2 cellular contexts compared by ENCODE assay signal in the genomic region with DNA sequence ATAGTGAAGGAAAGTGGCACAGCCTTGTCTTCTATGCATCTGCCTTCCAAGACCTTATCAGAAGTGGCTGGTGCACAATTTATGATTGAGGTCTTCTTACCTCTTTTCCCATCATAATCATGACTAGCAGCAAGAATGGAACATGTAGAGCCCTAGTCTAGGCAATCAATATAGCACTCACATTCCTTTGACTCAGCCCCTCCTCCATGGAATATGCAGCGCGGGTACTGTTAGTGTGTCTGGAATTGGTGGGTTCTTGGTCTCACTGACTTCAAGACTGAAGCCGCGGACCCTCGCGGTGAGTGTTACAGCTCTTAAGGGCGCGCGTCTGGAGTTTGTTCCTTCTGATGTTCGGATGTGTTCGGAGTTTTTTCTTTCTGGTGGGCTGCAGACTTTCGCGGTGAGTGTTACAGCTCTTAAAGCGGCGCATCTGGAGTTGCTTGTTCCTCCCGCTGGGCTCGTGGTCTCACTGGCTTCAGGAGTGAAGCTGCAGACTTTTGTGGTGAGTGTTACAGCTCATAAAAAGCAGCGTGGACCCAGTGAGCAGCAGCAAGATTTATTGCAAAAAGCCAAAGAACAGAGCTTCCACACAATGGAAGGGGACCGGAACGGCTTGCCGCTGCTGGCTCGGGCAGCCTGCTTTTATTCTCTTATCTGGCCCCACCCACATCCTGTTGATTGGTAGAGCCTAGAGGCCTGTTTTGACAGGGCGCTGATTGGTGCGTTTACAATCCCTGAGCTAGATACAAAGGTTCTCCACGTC.
TF ChIP-seq lines count a peak whose summit lies in the region.

No MANE protein-coding gene starts in this region.

TF ChIP-seq in K562, 482 proteins besides CTCF, POLR2A, EP300 and RAD21:
- peak; percentile 38 for TF ChIP-seq NFYB (IDR thresholded peaks at IDR 0.05; ENCODE audit: extremely low read depth, insufficient read length)
- TF ChIP-seq, protein P1, sequence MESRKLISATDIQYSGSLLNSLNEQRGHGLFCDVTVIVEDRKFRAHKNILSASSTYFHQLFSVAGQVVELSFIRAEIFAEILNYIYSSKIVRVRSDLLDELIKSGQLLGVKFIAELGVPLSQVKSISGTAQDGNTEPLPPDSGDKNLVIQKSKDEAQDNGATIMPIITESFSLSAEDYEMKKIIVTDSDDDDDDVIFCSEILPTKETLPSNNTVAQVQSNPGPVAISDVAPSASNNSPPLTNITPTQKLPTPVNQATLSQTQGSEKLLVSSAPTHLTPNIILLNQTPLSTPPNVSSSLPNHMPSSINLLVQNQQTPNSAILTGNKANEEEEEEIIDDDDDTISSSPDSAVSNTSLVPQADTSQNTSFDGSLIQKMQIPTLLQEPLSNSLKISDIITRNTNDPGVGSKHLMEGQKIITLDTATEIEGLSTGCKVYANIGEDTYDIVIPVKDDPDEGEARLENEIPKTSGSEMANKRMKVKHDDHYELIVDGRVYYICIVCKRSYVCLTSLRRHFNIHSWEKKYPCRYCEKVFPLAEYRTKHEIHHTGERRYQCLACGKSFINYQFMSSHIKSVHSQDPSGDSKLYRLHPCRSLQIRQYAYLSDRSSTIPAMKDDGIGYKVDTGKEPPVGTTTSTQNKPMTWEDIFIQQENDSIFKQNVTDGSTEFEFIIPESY (CRISPR knock-in tag; IDR thresholded peaks at IDR 0.05), result peak; percentile 75; the same call in 1 of the 2 replicates

TF ChIP-seq in HepG2, 621 proteins besides CTCF, POLR2A, EP300 and RAD21:
- TF ChIP-seq ZMYM4 (CRISPR knock-in tag; IDR thresholded peaks at IDR 0.05) (peak; percentile 19; the same call in 1 of the 2 replicates), NFYC (CRISPR knock-in tag; IDR thresholded peaks at IDR 0.05) (peak; percentile 66), ONECUT2 (CRISPR knock-in tag; IDR thresholded peaks at IDR 0.05) (0 out of 2 replicates have a peak, but pooled peaks have one; percentile 19), POGZ (CRISPR knock-in tag; IDR thresholded peaks at IDR 0.05) (0 out of 2 replicates have a peak, but pooled peaks have one; percentile 16), NFYB (CRISPR knock-in tag; IDR thresholded peaks at IDR 0.05) (peak; percentile 63), DRAP1 (CRISPR knock-in tag; IDR thresholded peaks at IDR 0.05) (0 out of 2 replicates have a peak, but pooled peaks have one; percentile 18)
